8 cellular contexts compared by ENCODE assay signal in the genomic region with DNA sequence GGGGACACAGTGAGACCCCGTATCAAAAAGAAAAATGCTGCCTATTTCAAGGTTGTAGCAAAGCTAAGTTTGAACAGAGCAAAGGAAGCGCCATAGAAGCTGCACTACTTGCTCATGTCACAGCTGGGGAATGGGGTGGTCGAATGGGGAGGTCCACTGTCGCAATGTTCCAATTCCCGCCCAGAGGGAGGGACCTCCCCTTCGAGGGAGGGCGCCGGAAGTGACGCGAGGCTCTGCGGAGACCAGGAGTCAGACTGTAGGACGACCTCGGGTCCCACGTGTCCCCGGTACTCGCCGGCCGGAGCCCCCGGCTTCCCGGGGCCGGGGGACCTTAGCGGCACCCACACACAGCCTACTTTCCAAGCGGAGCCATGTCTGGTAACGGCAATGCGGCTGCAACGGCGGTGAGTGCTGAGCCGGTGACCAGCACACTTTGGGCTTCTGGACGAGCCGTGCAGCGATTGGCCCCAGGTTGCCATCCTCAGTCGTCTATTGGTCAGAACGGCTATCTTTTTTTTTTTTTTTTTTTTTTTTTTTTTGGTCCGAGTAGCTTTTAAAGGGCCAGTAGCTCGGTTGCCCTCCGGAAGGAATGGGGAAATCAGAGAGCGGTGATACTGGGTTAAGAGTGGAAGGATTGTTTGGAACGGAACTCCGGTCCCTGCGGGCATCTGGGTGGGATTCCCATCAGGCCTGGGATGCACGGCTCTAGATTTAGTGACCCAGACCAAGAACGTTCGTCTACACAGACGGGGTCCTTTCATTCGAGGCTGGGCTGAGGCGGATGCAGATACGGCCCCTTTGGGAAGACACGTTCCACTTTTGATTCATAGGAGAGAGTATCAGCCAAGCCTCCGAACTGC. TPM values are rescaled to one million over a fixed set of nuclear protein-coding genes. Genes with fewer than 3 reads are reported as not detected.
DNase-seq lines count a peak whose midpoint lies in the region; ATAC-seq, FAIRE-seq and TF ChIP-seq lines count a peak whose summit lies in the region.

A gene (plus strand): TSS at position 219 of the 860 bp plus-strand sequence. CDS start 153 bp downstream, at position 372.

- peak; percentile 68 for FAIRE-seq in TTC549 (lab: Jason Lieb, UNC)

- 0% methylated on average over 31 to 49 of the region's 49 CpGs for WGBS in body of pancreas, 2 donors
- 1% methylated on average over 49 of the region's 49 CpGs for WGBS in sigmoid colon, 2 donors

- TF ChIP-seq CTCF in 22Rv1 (IDR thresholded peaks at IDR 0.05), result no peak
- no peak for TF ChIP-seq CTCF in body of pancreas (IDR thresholded peaks at IDR 0.05)
- no peak for TF ChIP-seq CTCF in sigmoid colon (IDR thresholded peaks at IDR 0.05)

- peaks cover 0 to 19% of the 10 kb centered on the region in 2 donors for H3K36me3 ChIP-seq in body of pancreas (replicated peaks in 1 of 2; ENCODE audit: insufficient read depth in 1 of 2, low read depth in 2 of 2)
- peaks cover 0 to 30% (median 24%) of the 10 kb centered on the region in 4 donors for H3K36me3 ChIP-seq in sigmoid colon

- H3K4me3 ChIP-seq in body of pancreas, result peak within 1 kb of the TSS; percentile 68 to 86
- H3K4me3 ChIP-seq in sigmoid colon, result peak within 1 kb of the TSS; percentile 62 to 82 (median 68)

- ATAC-seq in GM18520 (IDR thresholded peaks at IDR 0.05; ENCODE audit: unreplicated experiment), result peak; percentile 78
- peak; percentile 75 for ATAC-seq in HG03064 (IDR thresholded peaks at IDR 0.05; ENCODE audit: low read depth, unreplicated experiment)
- ATAC-seq in body of pancreas, result peak; percentile 97

- TF ChIP-seq POLR2A in body of pancreas (IDR thresholded peaks at IDR 0.05) (peak; percentile 45 to 82 (median 69)), sigmoid colon (IDR thresholded peaks at IDR 0.05) (peak in 1 of 2 donors; percentile 29)

- H3K4me1 ChIP-seq in body of pancreas (peaks cover 22% of the 10 kb centered on the region), sigmoid colon (peaks cover 0 to 15% (median 14%) of the 10 kb centered on the region in 4 donors)

- H3K27ac ChIP-seq in 22Rv1, result peak within 1 kb of the TSS; percentile 81
- H3K27ac ChIP-seq in body of pancreas, result peak within 1 kb of the TSS; percentile 72 to 95 (median 94)
- peak within 1 kb of the TSS; percentile 89 to 97 (median 92) for H3K27ac ChIP-seq in sigmoid colon

- no peaks in the 10 kb centered on the region for H3K9me3 ChIP-seq in body of pancreas
- H3K9me3 ChIP-seq in sigmoid colon, result no peaks in the 10 kb centered on the region

- intact Hi-C loops in body of pancreas (cut with DNase I), result no loop called here
- intact Hi-C loops in sigmoid colon (cut with DNase I), result no loop called here

- TF ChIP-seq EP300 in sigmoid colon (IDR thresholded peaks at IDR 0.05), result no peak

- H3K27me3 ChIP-seq in body of pancreas, result no peaks in the 10 kb centered on the region
- H3K27me3 ChIP-seq in sigmoid colon, result no peaks in the 10 kb centered on the region

- peak; percentile 81 for DNase-seq in NCI-H2107 treated with DMSO at 0.1 percent for 48 hours (lab: John Stamatoyannopoulos, UW; ENCODE audit: unreplicated experiment)
- peak; percentile 93 to 95 (median 94) for DNase-seq in body of pancreas
- DNase-seq in iPS DF 4.7 (ENCODE audit: extremely low read depth, low spot score), result peak; percentile 82
- peak; percentile 98 for DNase-seq in sigmoid colon

RNA-seq across cellular contexts. Expression of the gene that starts here (rescaled TPM):
- total RNA-seq in body of pancreas (10 to 100 TPM in 1 of 2 donors, 1 to 10 TPM in 1; 7.6 to 16.1 TPM), sigmoid colon (10 to 100 TPM in 1 of 4 donors, 1 to 10 TPM in 3; 5.6 to 15.2 (median 6.6) TPM)
- 10 to 100 TPM; 20.3 to 39.3 (median 22.2) TPM for polyA plus RNA-seq in sigmoid colon

Comparison
In these comparisons a context has a peak if more than half of its experiments do, and no peak if none do; other contexts are left out.
1. Peak in every context shown above with its lines: DNase-seq, ATAC-seq, H3K4me3 ChIP-seq and H3K27ac ChIP-seq.